Comparison of ENCODE assay signal across 16 cellular contexts in genomic region chr5:93278876-93279275, GRCh38.
A peak's percentile ranks its signal among the peaks of the same experiment; 100 is the strongest.
DNase-seq lines count a peak whose midpoint lies in the region; ATAC-seq and TF ChIP-seq lines count a peak whose summit lies in the region.
"Had no signal": no experiment of that assay in that cellular context is flagged by ENCODE, and none has a peak within 500 bp of the region (broad histone marks: within the 10 kb centered on the region; RNA-seq: fewer than 3 reads in every experiment).

No MANE protein-coding gene starts in this region.

- no peak overlapping the region for H3K18ac ChIP-seq in mesenchymal stem cell (ENCODE audit: low read depth in 1 of 2, low read length in 2 of 2)

- H3K4me3 ChIP-seq in A673 (ENCODE audit: low read depth, low read length, poor library complexity, severe bottlenecking) (no peak overlapping the region), mesenchymal stem cell (ENCODE audit: insufficient read depth in 1 of 2, low read depth in 1 of 2, low read length in 2 of 2) (no peak overlapping the region)
- H3K4me3 ChIP-seq: GM12878, HAP-1 had no signal

- peaks cover 31% of the 10 kb centered on the region for H3K4me1 ChIP-seq in A673 (ENCODE audit: insufficient read depth, low read length, poor library complexity, severe bottlenecking)
- H3K4me1 ChIP-seq in mesenchymal stem cell (ENCODE audit: control insufficient read depth, insufficient read depth, low read depth, low read length), result peaks cover 4% of the 10 kb centered on the region
- H3K4me1 ChIP-seq: HAP-1 had no signal

- H3K27me3 ChIP-seq in A673 (replicated peaks; ENCODE audit: insufficient read depth, low read depth, low read length, poor library complexity), result no peaks in the 10 kb centered on the region
- no peaks in the 10 kb centered on the region for H3K27me3 ChIP-seq in mesenchymal stem cell (ENCODE audit: control insufficient read depth in 1 of 2, insufficient read depth in 1 of 2, low read length in 2 of 2)

- no peak overlapping the region for H4K91ac ChIP-seq in mesenchymal stem cell (ENCODE audit: low read length)

- H3K4ac ChIP-seq in mesenchymal stem cell (ENCODE audit: low read depth in 1 of 2, low read length in 2 of 2), result no peak overlapping the region

- no peak overlapping the region for H2AK5ac ChIP-seq in mesenchymal stem cell (ENCODE audit: low read length, severe bottlenecking)

- H3K14ac ChIP-seq in mesenchymal stem cell (ENCODE audit: low read length in 2 of 2), result no peak overlapping the region

- no peak overlapping the region for H3K4me2 ChIP-seq in mesenchymal stem cell (ENCODE audit: low read length, poor library complexity, severe bottlenecking)

- H3K27ac ChIP-seq in A673 (ENCODE audit: low read depth, low read length, poor library complexity, severe bottlenecking) (peak overlapping the region; percentile 34), mesenchymal stem cell (ENCODE audit: low read length, poor library complexity, severe bottlenecking) (no peak overlapping the region)
- H3K27ac ChIP-seq: 22Rv1, C4-2B had no signal

- TF ChIP-seq CTCF in A673 (conservative IDR thresholded peaks at IDR 0.05; ENCODE audit: low read depth, low read length), result no peak

- H3K9me3 ChIP-seq in A673 (ENCODE audit: low read depth, low read length, poor library complexity, severe bottlenecking) (no peaks in the 10 kb centered on the region), mesenchymal stem cell (ENCODE audit: control insufficient read depth, low read length) (no peaks in the 10 kb centered on the region)
- H3K9me3 ChIP-seq: HAP-1 had no signal

- no peak overlapping the region for H2BK120ac ChIP-seq in mesenchymal stem cell (ENCODE audit: low read depth, low read length)

- BruUV-seq in A673 (replicated peaks; lab: Mats Ljungman, UMichigan), result no TSS peak

- no peak overlapping the region for H2BK12ac ChIP-seq in mesenchymal stem cell (ENCODE audit: low read length in 2 of 2)

- H4K8ac ChIP-seq in mesenchymal stem cell (ENCODE audit: low read length), result no peak overlapping the region

- CTCF ChIA-PET in A673 (lab: Charles Lee), result no interaction called here

- H3K23ac ChIP-seq in mesenchymal stem cell (ENCODE audit: low read length in 2 of 2), result no peak overlapping the region

- 100% methylated on average over 2 of the region's 4 CpGs for WGBS in mesenchymal stem cell

- no peak overlapping the region for H2BK15ac ChIP-seq in mesenchymal stem cell (ENCODE audit: low read depth, poor library complexity, severe bottlenecking)

- H3K36me3 ChIP-seq in A673 (ENCODE audit: insufficient read depth, low read length, poor library complexity, severe bottlenecking), result no peaks in the 10 kb centered on the region
- H3K36me3 ChIP-seq in mesenchymal stem cell (ENCODE audit: control insufficient read depth in 1 of 2, insufficient read depth in 2 of 2, low read depth in 1 of 2, low read length in 2 of 2), result no peaks in the 10 kb centered on the region
- H3K36me3 ChIP-seq: HAP-1 had no signal

- H2BK5ac ChIP-seq in mesenchymal stem cell (ENCODE audit: low read depth, low read length, poor library complexity, severe bottlenecking), result no peak overlapping the region

- H2AFZ ChIP-seq in mesenchymal stem cell (ENCODE audit: low read depth, low read length), result no peak overlapping the region

- intact Hi-C loops in A673 (cut with micrococcal nuclease; ENCODE audit: unreplicated experiment), result no loop called here

- no peak for ATAC-seq in HG03139 (IDR thresholded peaks at IDR 0.05; ENCODE audit: unreplicated experiment)
- no peak for ATAC-seq in GM19035 (IDR thresholded peaks at IDR 0.05; ENCODE audit: unreplicated experiment)
- ATAC-seq in HG03565 (IDR thresholded peaks at IDR 0.05; ENCODE audit: unreplicated experiment), result no peak
- ATAC-seq: GM12878 had no signal

- DNase-seq in A673 (ENCODE audit: low spot score) (peak; percentile 36), NCI-H69 (lab: John Stamatoyannopoulos, UW) (peak; percentile 31), dermis microvascular lymphatic vessel endothelial cell (ENCODE audit: low read depth in 2 of 2) (peak; percentile 24 to 76), mesenchymal stem cell (peak; percentile 27), NCI-H345 (lab: John Stamatoyannopoulos, UW) (no peak)
- DNase-seq: DMS153, NCI-H2029, NCI-H524, T-helper 1 cell had no signal

- POLR2A ChIA-PET in A673 (lab: Charles Lee; ENCODE audit: low non-redundant PET), result no interaction called here

- H3K79me1 ChIP-seq in mesenchymal stem cell (replicated peaks; ENCODE audit: low read length, poor library complexity, severe bottlenecking), result no peaks in the 10 kb centered on the region

- no peak overlapping the region for H3K9ac ChIP-seq in mesenchymal stem cell (ENCODE audit: low read length)
